24 cellular contexts compared by ENCODE assay signal in the genomic region with DNA sequence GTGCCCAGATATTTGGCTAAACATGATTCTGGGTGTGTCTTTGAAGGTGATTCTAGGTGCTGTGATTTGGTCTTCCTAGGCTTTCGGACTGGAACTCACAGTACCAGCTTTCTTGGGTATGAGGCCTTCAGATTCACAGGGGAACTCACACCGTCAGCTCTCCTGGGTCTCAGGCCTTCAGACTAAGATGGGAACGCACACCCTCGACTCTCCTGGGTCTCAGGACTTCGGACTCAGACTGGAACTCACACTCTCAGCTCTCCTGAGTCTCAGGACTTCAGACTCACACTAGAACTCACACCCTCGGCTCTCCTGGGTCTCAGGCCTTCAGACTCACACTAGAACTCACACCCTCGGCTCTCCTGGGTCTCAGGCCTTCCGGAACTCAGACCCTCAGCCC.
A peak's percentile ranks its signal among the peaks of the same experiment; 100 is the strongest.
DNase-seq lines count a peak whose midpoint lies in the region; ATAC-seq and TF ChIP-seq lines count a peak whose summit lies in the region.
"Had no signal": no experiment of that assay in that cellular context is flagged by ENCODE, and none has a peak within 500 bp of the region (broad histone marks: within the 10 kb centered on the region; RNA-seq: fewer than 3 reads in every experiment).

No MANE protein-coding gene starts in this region.

- 60 to 69% (median 62%) methylated on average over 8 of the region's 8 CpGs for WGBS in ovary, 3 donors

- no peak for DNase-seq in activated CD8-positive, alpha-beta T cell treated with anti-CD3 and anti-CD28 coated beads for 36 hours
- DNase-seq in activated CD8-positive, alpha-beta T cell treated with anti-CD3 and anti-CD28 coated beads, Interleukin-2, amount 10 ng/mL, durations not matched to agents 7 days and 5 days, result no peak
- DNase-seq in OCI-LY7 (ENCODE audit: low spot score), result no peak
- DNase-seq in immature natural killer cell, result no peak
- peak in 1 of 2 donors; percentile 51 for DNase-seq in stimulated activated effector memory CD8-positive, alpha-beta T cell treated with anti-CD3 and anti-CD28 coated beads, Interleukin-12 subunit alpha, Interleukin-12 subunit beta, amount 100 ng/mL, for 72 hours (ENCODE audit: low spot score in 2 of 2)
- no peak for DNase-seq in NCI-H1436 treated with DMSO at 0.1 percent for 48 hours (lab: John Stamatoyannopoulos, UW)
- no peak for DNase-seq in GM13976 (ENCODE audit: low spot score)
- no peak for DNase-seq in ovary
- DNase-seq: 8988T, ACHN, BE2C, Calu3, DND-41, NCI-H1048, NCI-H1694 treated with DMSO at 0.1 percent for 48 hours, NCI-H2081, NCI-H2227 treated with DMSO at 0.1 percent for 48 hours, NCI-H526 treated with DMSO at 0.1 percent for 48 hours, SHP77 had no signal

- peaks cover 3% of the 10 kb centered on the region for H3K4me1 Mint-ChIP-seq in activated CD8-positive, alpha-beta T cell treated with anti-CD3 and anti-CD28 coated beads for 36 hours (ENCODE audit: low read depth)
- H3K4me1 Mint-ChIP-seq in activated CD8-positive, alpha-beta T cell treated with anti-CD3 and anti-CD28 coated beads, Interleukin-2, amount 10 ng/mL, durations not matched to agents 7 days and 5 days (ENCODE audit: low read depth), result no peaks in the 10 kb centered on the region
- H3K4me1 Mint-ChIP-seq in immature natural killer cell, result no peaks in the 10 kb centered on the region
- peaks cover 5% of the 10 kb centered on the region for H3K4me1 Mint-ChIP-seq in stimulated activated effector memory CD8-positive, alpha-beta T cell treated with anti-CD3 and anti-CD28 coated beads, Interleukin-12 subunit alpha, Interleukin-12 subunit beta, amount 100 ng/mL, for 72 hours

- H3K4me1 ChIP-seq in OCI-LY7 (ENCODE audit: insufficient read depth, low read length, poor library complexity, severe bottlenecking) (no peaks in the 10 kb centered on the region), ovary (ENCODE audit: insufficient read depth) (no peaks in the 10 kb centered on the region)
- H3K4me1 ChIP-seq: BE2C had no signal

- in situ Hi-C loops in GM13976 (cut with MboI; ENCODE audit: low sequenced_read_pairs, unreplicated experiment), result no loop called here

- H3K4me2 ChIP-seq in OCI-LY7 (ENCODE audit: low read length), result no peak overlapping the region

- no TSS peak for BruUV-seq in OCI-LY7 (replicated peaks; lab: Mats Ljungman, UMichigan)

- H4K20me1 ChIP-seq in OCI-LY7 (ENCODE audit: insufficient read depth, low read length), result no peaks in the 10 kb centered on the region

- H3K9me3 ChIP-seq in OCI-LY7 (ENCODE audit: low read length), result peaks cover 5% of the 10 kb centered on the region; the same call in 1 of the 2 replicates
- H3K9me3 ChIP-seq in ovary, result no peaks in the 10 kb centered on the region
- H3K9me3 ChIP-seq: BE2C had no signal

- H3K4me3 Mint-ChIP-seq in activated CD8-positive, alpha-beta T cell treated with anti-CD3 and anti-CD28 coated beads for 36 hours, result no peak overlapping the region
- no peak overlapping the region for H3K4me3 Mint-ChIP-seq in activated CD8-positive, alpha-beta T cell treated with anti-CD3 and anti-CD28 coated beads, Interleukin-2, amount 10 ng/mL, durations not matched to agents 7 days and 5 days
- H3K4me3 Mint-ChIP-seq in immature natural killer cell, result peak overlapping the region in 3 of 5 donors; percentile 54 to 81 (median 71)
- H3K4me3 Mint-ChIP-seq in stimulated activated effector memory CD8-positive, alpha-beta T cell treated with anti-CD3 and anti-CD28 coated beads, Interleukin-12 subunit alpha, Interleukin-12 subunit beta, amount 100 ng/mL, for 72 hours, result no peak overlapping the region

- H3K4me3 ChIP-seq in OCI-LY7 (ENCODE audit: low read depth, low read length, poor library complexity, severe bottlenecking), result no peak overlapping the region
- H3K4me3 ChIP-seq in ovary, result no peak overlapping the region

- H3K27ac Mint-ChIP-seq in activated CD8-positive, alpha-beta T cell treated with anti-CD3 and anti-CD28 coated beads for 36 hours, result no peak overlapping the region
- no peak overlapping the region for H3K27ac Mint-ChIP-seq in activated CD8-positive, alpha-beta T cell treated with anti-CD3 and anti-CD28 coated beads, Interleukin-2, amount 10 ng/mL, durations not matched to agents 7 days and 5 days
- H3K27ac Mint-ChIP-seq in immature natural killer cell, result peak overlapping the region in 3 of 6 donors; percentile 79 to 95 (median 88)
- H3K27ac Mint-ChIP-seq in stimulated activated effector memory CD8-positive, alpha-beta T cell treated with anti-CD3 and anti-CD28 coated beads, Interleukin-12 subunit alpha, Interleukin-12 subunit beta, amount 100 ng/mL, for 72 hours, result peak overlapping the region; percentile 53

- intact Hi-C loops in activated CD8-positive, alpha-beta T cell treated with anti-CD3 and anti-CD28 coated beads for 36 hours (cut with micrococcal nuclease), result no loop called here
- intact Hi-C loops in OCI-LY7 (cut with micrococcal nuclease; ENCODE audit: unreplicated experiment), result no loop called here
- intact Hi-C loops in ovary (cut with DNase I), result loop anchor here in 1 of 4 donors (5.0 kb wide), 1 partner anchor 1278 kb away; no protein-coding TSS in a partner anchor

- no peaks in the 10 kb centered on the region for H3K79me2 ChIP-seq in OCI-LY7 (ENCODE audit: insufficient read depth, low read depth, low read length)

- no peak for TF ChIP-seq CTCF in activated CD8-positive, alpha-beta T cell treated with anti-CD3 and anti-CD28 coated beads for 36 hours (IDR thresholded peaks at IDR 0.05)
- TF ChIP-seq CTCF in OCI-LY7 (conservative IDR thresholded peaks at IDR 0.05; ENCODE audit: low read length) (no peak), GM13976 (IDR thresholded peaks at IDR 0.05; ENCODE audit: borderline replicate concordance, control extremely low read depth, extremely low read depth, insufficient read depth, missing control alignments) (no peak), ovary (IDR thresholded peaks at IDR 0.05) (no peak)

- no peaks in the 10 kb centered on the region for H3K36me3 Mint-ChIP-seq in activated CD8-positive, alpha-beta T cell treated with anti-CD3 and anti-CD28 coated beads for 36 hours (ENCODE audit: low read depth)
- H3K36me3 Mint-ChIP-seq in activated CD8-positive, alpha-beta T cell treated with anti-CD3 and anti-CD28 coated beads, Interleukin-2, amount 10 ng/mL, durations not matched to agents 7 days and 5 days (ENCODE audit: low read depth), result no peaks in the 10 kb centered on the region
- peaks cover 0 to 7% (median 5%) of the 10 kb centered on the region in 3 donors for H3K36me3 Mint-ChIP-seq in immature natural killer cell
- peaks cover 6% of the 10 kb centered on the region for H3K36me3 Mint-ChIP-seq in stimulated activated effector memory CD8-positive, alpha-beta T cell treated with anti-CD3 and anti-CD28 coated beads, Interleukin-12 subunit alpha, Interleukin-12 subunit beta, amount 100 ng/mL, for 72 hours
- H3K36me3 Mint-ChIP-seq: CD14-positive monocyte had no signal

- peak; percentile 24 for ATAC-seq in activated CD8-positive, alpha-beta T cell treated with anti-CD3 and anti-CD28 coated beads for 36 hours
- ATAC-seq in activated CD8-positive, alpha-beta T cell treated with anti-CD3 and anti-CD28 coated beads, Interleukin-2, amount 10 ng/mL, durations not matched to agents 7 days and 5 days, result no peak
- ATAC-seq in stimulated activated effector memory CD8-positive, alpha-beta T cell treated with anti-CD3 and anti-CD28 coated beads, Interleukin-12 subunit alpha, Interleukin-12 subunit beta, amount 100 ng/mL, for 72 hours, result no peak
- ATAC-seq: HCT116, Panc1 had no signal

- TF ChIP-seq EP300 in ovary (IDR thresholded peaks at IDR 0.05), result no peak

- H3K27me3 ChIP-seq in ovary, result no peaks in the 10 kb centered on the region
- H3K27me3 ChIP-seq: BE2C had no signal

- H3K9me2 ChIP-seq in OCI-LY7 (ENCODE audit: insufficient read depth, low read length), result no peaks in the 10 kb centered on the region

- peak overlapping the region; percentile 47 for H2AFZ ChIP-seq in OCI-LY7 (ENCODE audit: low read length)

- H3K27me3 Mint-ChIP-seq in activated CD8-positive, alpha-beta T cell treated with anti-CD3 and anti-CD28 coated beads for 36 hours, result no peaks in the 10 kb centered on the region
- H3K27me3 Mint-ChIP-seq in activated CD8-positive, alpha-beta T cell treated with anti-CD3 and anti-CD28 coated beads, Interleukin-2, amount 10 ng/mL, durations not matched to agents 7 days and 5 days (ENCODE audit: low read depth), result no peaks in the 10 kb centered on the region
- peaks cover 24 to 52% (median 32%) of the 10 kb centered on the region in 3 donors for H3K27me3 Mint-ChIP-seq in immature natural killer cell (ENCODE audit: low read depth in 3 of 3)

- H3K9me3 Mint-ChIP-seq in activated CD8-positive, alpha-beta T cell treated with anti-CD3 and anti-CD28 coated beads for 36 hours, result peaks cover 16% of the 10 kb centered on the region
- H3K9me3 Mint-ChIP-seq in activated CD8-positive, alpha-beta T cell treated with anti-CD3 and anti-CD28 coated beads, Interleukin-2, amount 10 ng/mL, durations not matched to agents 7 days and 5 days (ENCODE audit: insufficient read depth), result peaks cover 15% of the 10 kb centered on the region
- peaks cover 0 to 16% (median 3%) of the 10 kb centered on the region in 6 donors for H3K9me3 Mint-ChIP-seq in immature natural killer cell
- peaks cover 9% of the 10 kb centered on the region for H3K9me3 Mint-ChIP-seq in stimulated activated effector memory CD8-positive, alpha-beta T cell treated with anti-CD3 and anti-CD28 coated beads, Interleukin-12 subunit alpha, Interleukin-12 subunit beta, amount 100 ng/mL, for 72 hours

- no peaks in the 10 kb centered on the region for H3K36me3 ChIP-seq in OCI-LY7 (ENCODE audit: insufficient read depth, low read length)
- no peaks in the 10 kb centered on the region for H3K36me3 ChIP-seq in ovary
- H3K36me3 ChIP-seq: BE2C had no signal

- TF ChIP-seq POLR2A in ovary (IDR thresholded peaks at IDR 0.05), result no peak

- H3K27ac ChIP-seq in OCI-LY7 (ENCODE audit: low read depth, low read length, poor library complexity, severe bottlenecking), result no peak overlapping the region
- no peak overlapping the region for H3K27ac ChIP-seq in ovary
- H3K27ac ChIP-seq: HL-60, RWPE1 had no signal

- CTCF ChIA-PET in activated CD8-positive, alpha-beta T cell treated with anti-CD3 and anti-CD28 coated beads for 36 hours (lab: Charles Lee), result no interaction called here
- CTCF ChIA-PET in activated CD8-positive, alpha-beta T cell treated with anti-CD3 and anti-CD28 coated beads, Interleukin-2, amount 10 ng/mL, durations not matched to agents 7 days and 5 days (lab: Charles Lee), result no interaction called here
- CTCF ChIA-PET in OCI-LY7 (lab: Charles Lee; ENCODE audit: unreplicated experiment), result no interaction called here

- POLR2A ChIA-PET in activated CD8-positive, alpha-beta T cell treated with anti-CD3 and anti-CD28 coated beads for 36 hours (lab: Charles Lee), result no interaction called here
- POLR2A ChIA-PET in activated CD8-positive, alpha-beta T cell treated with anti-CD3 and anti-CD28 coated beads, Interleukin-2, amount 10 ng/mL, durations not matched to agents 7 days and 5 days (lab: Charles Lee), result no interaction called here
- POLR2A ChIA-PET in OCI-LY7 (lab: Charles Lee), result no interaction called here

Comparison
In these comparisons a context has a peak if more than half of its experiments do, and no peak if none do; other contexts are left out.
1. H3K4me3 Mint-ChIP-seq: peak in immature natural killer cell (3 of 5); none in activated CD8-positive, alpha-beta T cell treated with anti-CD3 and anti-CD28 coated beads for 36 hours (single experiment), activated CD8-positive, alpha-beta T cell treated with anti-CD3 and anti-CD28 coated beads, Interleukin-2, amount 10 ng/mL, durations not matched to agents 7 days and 5 days (single experiment) and stimulated activated effector memory CD8-positive, alpha-beta T cell treated with anti-CD3 and anti-CD28 coated beads, Interleukin-12 subunit alpha, Interleukin-12 subunit beta, amount 100 ng/mL, for 72 hours (single experiment).